8 cellular contexts compared by ENCODE assay signal in genomic region chr19:7852851-7853759, GRCh38. TPM values are rescaled to one million over a fixed set of nuclear protein-coding genes. Genes with fewer than 3 reads are reported as not detected.
DNase-seq lines count a peak whose midpoint lies in the region; ATAC-seq, FAIRE-seq and TF ChIP-seq lines count a peak whose summit lies in the region.

No MANE protein-coding gene starts in this region.

- H3K79me2 ChIP-seq in KMS-11 (ENCODE audit: insufficient read depth, low read depth), result no peaks in the 10 kb centered on the region
- no peaks in the 10 kb centered on the region for H3K79me2 ChIP-seq in osteoblast (ENCODE audit: insufficient read depth, low read length)

- no peak for FAIRE-seq in urothelium cell line (lab: Jason Lieb, UNC)

- H4K20me1 ChIP-seq in KMS-11 (ENCODE audit: insufficient read depth), result no peaks in the 10 kb centered on the region
- H4K20me1 ChIP-seq in osteoblast (ENCODE audit: insufficient read depth, low read length), result no peaks in the 10 kb centered on the region

- H3K36me3 ChIP-seq in KMS-11 (ENCODE audit: insufficient read depth) (no peaks in the 10 kb centered on the region), osteoblast (ENCODE audit: insufficient read depth, low read length) (no peaks in the 10 kb centered on the region)

- H3K4me1 ChIP-seq in KMS-11 (ENCODE audit: low read depth, poor library complexity, severe bottlenecking) (peaks cover 4% of the 10 kb centered on the region), foreskin keratinocyte (no peaks in the 10 kb centered on the region), osteoblast (ENCODE audit: insufficient read depth, low read length) (no peaks in the 10 kb centered on the region)

- H3K4me3 ChIP-seq in KMS-11 (IDR thresholded peaks at IDR 0.05; ENCODE audit: insufficient read depth, low read depth, low read length), result no peak overlapping the region
- H3K4me3 ChIP-seq in osteoblast (ENCODE audit: insufficient read depth, low read length), result no peak overlapping the region

- TF ChIP-seq CTCF in KMS-11 (conservative IDR thresholded peaks at IDR 0.05; ENCODE audit: low read depth, low read length) (peak; percentile 83), RWPE1 (conservative IDR thresholded peaks at IDR 0.05; ENCODE audit: low read depth) (peak; percentile 84), foreskin keratinocyte (conservative IDR thresholded peaks at IDR 0.05) (peak; percentile 93), osteoblast (IDR thresholded peaks at IDR 0.05; ENCODE audit: extremely low read depth, low read depth, low read length) (peak; percentile 61)

- DNase-seq in DMS53 treated with DMSO at 0.1 percent for 48 hours (lab: John Stamatoyannopoulos, UW; ENCODE audit: unreplicated experiment), result peak; percentile 77
- peak; percentile 74 for DNase-seq in RWPE1 (ENCODE audit: low spot score)
- DNase-seq in activated effector memory CD4-positive, alpha-beta T cell treated with anti-CD3 and anti-CD28 coated beads, Interleukin-2, amount 50 U/mL, for 16 hours, result peak; percentile 88
- DNase-seq in foreskin keratinocyte, result peak in 1 of 2 donors; percentile 40
- DNase-seq in osteoblast (ENCODE audit: insufficient read length, low spot score, missing footprints), result peak; percentile 99
- peak; percentile 75 for DNase-seq in urothelium cell line (ENCODE audit: low spot score)

- CTCF ChIA-PET in RWPE1 (lab: Yijun Ruan, JAX), result interaction anchor here (0.5 to 2.7 kb wide), 10 partner anchors 9 to 1186 kb away, joined by 3 to 10 read pairs (median 4); no protein-coding TSS in a partner anchor

- no peaks in the 10 kb centered on the region for H3K9me3 ChIP-seq in osteoblast (ENCODE audit: low read depth, low read length)

- no peak overlapping the region for H3K9ac ChIP-seq in KMS-11

- peak; percentile 72 for ATAC-seq in foreskin keratinocyte
- ATAC-seq in GM18867 (IDR thresholded peaks at IDR 0.05; ENCODE audit: unreplicated experiment), result no peak

- H3K4me2 ChIP-seq in KMS-11 (no peak overlapping the region), osteoblast (ENCODE audit: insufficient read depth, low read length) (no peak overlapping the region)

- no peak overlapping the region for H2AFZ ChIP-seq in KMS-11 (ENCODE audit: low read depth)
- no peak overlapping the region for H2AFZ ChIP-seq in osteoblast (ENCODE audit: low read length)

- POLR2A ChIA-PET in RWPE1 (lab: Yijun Ruan, JAX; ENCODE audit: low non-redundant PET), result no interaction called here

- H3K27ac ChIP-seq in KMS-11 (no peak overlapping the region), RWPE1 (no peak overlapping the region), foreskin keratinocyte (no peak overlapping the region), osteoblast (ENCODE audit: low read depth, low read length) (no peak overlapping the region)

- H3K27me3 ChIP-seq in KMS-11 (ENCODE audit: insufficient read depth, low read depth) (no peaks in the 10 kb centered on the region), foreskin keratinocyte (peaks cover 8% of the 10 kb centered on the region), osteoblast (ENCODE audit: insufficient read depth, low read length) (no peaks in the 10 kb centered on the region)

RNA-seq across cellular contexts. Expression of gene PRR36, which starts 21.1 kb away (rescaled TPM):
- 0.03 TPM in 1 of 2 replicates, not detected in the other for total RNA-seq in foreskin keratinocyte
- 0.02 and 0.03 TPM in 2 replicates for polyA plus RNA-seq in foreskin keratinocyte
- total RNA-seq in osteoblast, result under 0.01 TPM in 1 of 2 replicates, not detected in the other

RNA-seq across cellular contexts. Expression of gene EVI5L, which starts 23.1 kb away (rescaled TPM):
- total RNA-seq in foreskin keratinocyte (11.4 and 13.7 TPM in 2 replicates), osteoblast (24.8 and 26.1 TPM in 2 replicates)
- 9.8 and 11.5 TPM in 2 replicates for polyA plus RNA-seq in foreskin keratinocyte

RNA-seq across cellular contexts. Expression of gene LRRC8E, which starts 35.2 kb away (rescaled TPM):
- 8.2 and 10.6 TPM in 2 replicates for total RNA-seq in foreskin keratinocyte
- 4.6 and 5.7 TPM in 2 replicates for polyA plus RNA-seq in foreskin keratinocyte
- 10.5 and 17.4 TPM in 2 replicates for total RNA-seq in osteoblast

RNA-seq across cellular contexts. Expression of gene MAP2K7, which starts 50.6 kb away (rescaled TPM):
- total RNA-seq in foreskin keratinocyte, result 12.7 and 13.5 TPM in 2 replicates
- polyA plus RNA-seq in foreskin keratinocyte, result 15.6 and 18.3 TPM in 2 replicates
- 12.4 and 14.8 TPM in 2 replicates for total RNA-seq in osteoblast
